1 cellular context compared by ENCODE assay signal in the genomic region with DNA sequence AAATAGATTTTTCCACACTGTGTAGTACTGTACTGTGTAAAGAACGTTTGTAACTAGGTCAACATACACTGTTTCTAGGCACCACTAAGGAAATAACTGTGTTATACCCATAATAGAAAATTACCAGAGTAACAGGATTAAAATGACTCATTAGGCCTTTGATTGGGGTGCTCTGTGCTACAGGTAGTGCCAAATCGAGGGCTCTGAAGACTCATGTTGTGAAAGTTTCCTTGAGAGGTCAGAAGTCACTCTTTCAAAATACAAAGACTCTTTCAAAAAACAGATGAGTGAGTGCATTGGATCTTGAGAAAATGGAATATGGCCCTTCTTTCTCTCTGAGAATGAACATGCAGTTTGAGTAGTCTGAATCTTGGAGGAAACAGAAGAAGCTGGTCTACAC.
TF ChIP-seq lines count a peak whose summit lies in the region.

No MANE protein-coding gene starts in this region.

TF ChIP-seq in GM12878, 131 proteins besides CTCF, POLR2A, EP300 and RAD21 (continued from another document and continues in another):
- TF ChIP-seq MEF2A (IDR thresholded peaks at IDR 0.05; ENCODE audit: insufficient read depth, low read depth, low read length) (peak; percentile 91), MXI1 (IDR thresholded peaks at IDR 0.05; ENCODE audit: low read depth, low read length) (no peak), SMC3 (IDR thresholded peaks at IDR 0.05; ENCODE audit: borderline replicate concordance, low read length) (no peak), MTA2 (IDR thresholded peaks at IDR 0.05; ENCODE audit: low read depth) (no peak), HDGF (IDR thresholded peaks at IDR 0.05) (no peak), EZH2 (IDR thresholded peaks at IDR 0.05; ENCODE audit: borderline replicate concordance, control insufficient read depth, low read depth, low read length) (no peak), SREBF2 (IDR thresholded peaks at IDR 0.05; ENCODE audit: low read length) (no peak), SUZ12 (IDR thresholded peaks at IDR 0.05; ENCODE audit: unreplicated experiment) (no peak), HDAC6 (IDR thresholded peaks at IDR 0.05; ENCODE audit: unreplicated experiment) (no peak), POLR2AphosphoS5 (IDR thresholded peaks at IDR 0.05; ENCODE audit: low read length) (no peak; the same call in 1 of the 2 replicates), ZSCAN29 (IDR thresholded peaks at IDR 0.05) (no peak), CEBPB (IDR thresholded peaks at IDR 0.05; ENCODE audit: borderline replicate concordance in 1 of 2, low read depth in 2 of 2, low read length in 2 of 2) (peak in 1 of 2 experiments; percentile 71; a peak in 2 of 4 replicates), ZNF384 (IDR thresholded peaks at IDR 0.05; ENCODE audit: borderline replicate concordance, low read depth, low read length) (no peak), ZNF217 (IDR thresholded peaks at IDR 0.05) (no peak), SPI1 (IDR thresholded peaks at IDR 0.05; ENCODE audit: borderline replicate concordance, insufficient read depth, low read depth, low read length) (no peak), ZNF207 (IDR thresholded peaks at IDR 0.05; ENCODE audit: borderline replicate concordance) (0 out of 2 replicates have a peak, but pooled peaks have one; percentile 61), MEF2B (IDR thresholded peaks at IDR 0.05; ENCODE audit: partially characterized antibody, poor library complexity, severe bottlenecking) (no peak), ETV6 (conservative IDR thresholded peaks at IDR 0.05 in 1 of 2, IDR thresholded peaks at IDR 0.05 in 1 of 2; ENCODE audit: borderline replicate concordance in 1 of 2, low read depth in 1 of 2) (peak in 1 of 2 experiments; percentile 34; a peak in 1 of 4 replicates), KLF5 (IDR thresholded peaks at IDR 0.05; ENCODE audit: partially characterized antibody) (no peak), CBX5 (IDR thresholded peaks at IDR 0.05; ENCODE audit: low read depth) (peak; percentile 57; the same call in 1 of the 2 replicates), CBX3 (IDR thresholded peaks at IDR 0.05; ENCODE audit: borderline replicate concordance, low read depth) (no peak), FOXM1 (IDR thresholded peaks at IDR 0.05; ENCODE audit: low read depth, low read length) (peak; percentile 94), YY1 (IDR thresholded peaks at IDR 0.05; ENCODE audit: low read depth, low read length) (no peak), ASH2L (IDR thresholded peaks at IDR 0.05; ENCODE audit: borderline replicate concordance, low read depth) (no peak)
- TF ChIP-seq, protein P1, sequence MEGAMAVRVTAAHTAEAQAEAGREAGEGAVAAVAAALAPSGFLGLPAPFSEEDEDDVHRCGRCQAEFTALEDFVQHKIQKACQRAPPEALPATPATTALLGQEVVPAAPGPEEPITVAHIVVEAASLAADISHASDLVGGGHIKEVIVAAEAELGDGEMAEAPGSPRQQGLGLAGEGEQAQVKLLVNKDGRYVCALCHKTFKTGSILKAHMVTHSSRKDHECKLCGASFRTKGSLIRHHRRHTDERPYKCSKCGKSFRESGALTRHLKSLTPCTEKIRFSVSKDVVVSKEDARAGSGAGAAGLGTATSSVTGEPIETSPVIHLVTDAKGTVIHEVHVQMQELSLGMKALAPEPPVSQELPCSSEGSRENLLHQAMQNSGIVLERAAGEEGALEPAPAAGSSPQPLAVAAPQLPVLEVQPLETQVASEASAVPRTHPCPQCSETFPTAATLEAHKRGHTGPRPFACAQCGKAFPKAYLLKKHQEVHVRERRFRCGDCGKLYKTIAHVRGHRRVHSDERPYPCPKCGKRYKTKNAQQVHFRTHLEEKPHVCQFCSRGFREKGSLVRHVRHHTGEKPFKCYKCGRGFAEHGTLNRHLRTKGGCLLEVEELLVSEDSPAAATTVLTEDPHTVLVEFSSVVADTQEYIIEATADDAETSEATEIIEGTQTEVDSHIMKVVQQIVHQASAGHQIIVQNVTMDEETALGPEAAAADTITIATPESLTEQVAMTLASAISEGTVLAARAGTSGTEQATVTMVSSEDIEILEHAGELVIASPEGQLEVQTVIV (IDR thresholded peaks at IDR 0.05; ENCODE audit: borderline replicate concordance, partially characterized antibody), result no peak
- TF ChIP-seq, protein P2, sequence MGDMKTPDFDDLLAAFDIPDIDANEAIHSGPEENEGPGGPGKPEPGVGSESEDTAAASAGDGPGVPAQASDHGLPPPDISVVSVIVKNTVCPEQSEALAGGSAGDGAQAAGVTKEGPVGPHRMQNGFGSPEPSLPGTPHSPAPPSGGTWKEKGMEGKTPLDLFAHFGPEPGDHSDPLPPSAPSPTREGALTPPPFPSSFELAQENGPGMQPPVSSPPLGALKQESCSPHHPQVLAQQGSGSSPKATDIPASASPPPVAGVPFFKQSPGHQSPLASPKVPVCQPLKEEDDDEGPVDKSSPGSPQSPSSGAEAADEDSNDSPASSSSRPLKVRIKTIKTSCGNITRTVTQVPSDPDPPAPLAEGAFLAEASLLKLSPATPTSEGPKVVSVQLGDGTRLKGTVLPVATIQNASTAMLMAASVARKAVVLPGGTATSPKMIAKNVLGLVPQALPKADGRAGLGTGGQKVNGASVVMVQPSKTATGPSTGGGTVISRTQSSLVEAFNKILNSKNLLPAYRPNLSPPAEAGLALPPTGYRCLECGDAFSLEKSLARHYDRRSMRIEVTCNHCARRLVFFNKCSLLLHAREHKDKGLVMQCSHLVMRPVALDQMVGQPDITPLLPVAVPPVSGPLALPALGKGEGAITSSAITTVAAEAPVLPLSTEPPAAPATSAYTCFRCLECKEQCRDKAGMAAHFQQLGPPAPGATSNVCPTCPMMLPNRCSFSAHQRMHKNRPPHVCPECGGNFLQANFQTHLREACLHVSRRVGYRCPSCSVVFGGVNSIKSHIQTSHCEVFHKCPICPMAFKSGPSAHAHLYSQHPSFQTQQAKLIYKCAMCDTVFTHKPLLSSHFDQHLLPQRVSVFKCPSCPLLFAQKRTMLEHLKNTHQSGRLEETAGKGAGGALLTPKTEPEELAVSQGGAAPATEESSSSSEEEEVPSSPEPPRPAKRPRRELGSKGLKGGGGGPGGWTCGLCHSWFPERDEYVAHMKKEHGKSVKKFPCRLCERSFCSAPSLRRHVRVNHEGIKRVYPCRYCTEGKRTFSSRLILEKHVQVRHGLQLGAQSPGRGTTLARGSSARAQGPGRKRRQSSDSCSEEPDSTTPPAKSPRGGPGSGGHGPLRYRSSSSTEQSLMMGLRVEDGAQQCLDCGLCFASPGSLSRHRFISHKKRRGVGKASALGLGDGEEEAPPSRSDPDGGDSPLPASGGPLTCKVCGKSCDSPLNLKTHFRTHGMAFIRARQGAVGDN (IDR thresholded peaks at IDR 0.05), result no peak
- TF ChIP-seq, protein P3, sequence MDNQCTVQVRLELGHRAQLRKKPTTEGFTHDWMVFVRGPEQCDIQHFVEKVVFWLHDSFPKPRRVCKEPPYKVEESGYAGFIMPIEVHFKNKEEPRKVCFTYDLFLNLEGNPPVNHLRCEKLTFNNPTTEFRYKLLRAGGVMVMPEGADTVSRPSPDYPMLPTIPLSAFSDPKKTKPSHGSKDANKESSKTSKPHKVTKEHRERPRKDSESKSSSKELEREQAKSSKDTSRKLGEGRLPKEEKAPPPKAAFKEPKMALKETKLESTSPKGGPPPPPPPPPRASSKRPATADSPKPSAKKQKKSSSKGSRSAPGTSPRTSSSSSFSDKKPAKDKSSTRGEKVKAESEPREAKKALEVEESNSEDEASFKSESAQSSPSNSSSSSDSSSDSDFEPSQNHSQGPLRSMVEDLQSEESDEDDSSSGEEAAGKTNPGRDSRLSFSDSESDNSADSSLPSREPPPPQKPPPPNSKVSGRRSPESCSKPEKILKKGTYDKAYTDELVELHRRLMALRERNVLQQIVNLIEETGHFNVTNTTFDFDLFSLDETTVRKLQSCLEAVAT (IDR thresholded peaks at IDR 0.05), result no peak
- TF ChIP-seq, protein P4, sequence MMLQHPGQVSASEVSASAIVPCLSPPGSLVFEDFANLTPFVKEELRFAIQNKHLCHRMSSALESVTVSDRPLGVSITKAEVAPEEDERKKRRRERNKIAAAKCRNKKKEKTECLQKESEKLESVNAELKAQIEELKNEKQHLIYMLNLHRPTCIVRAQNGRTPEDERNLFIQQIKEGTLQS (IDR thresholded peaks at IDR 0.05; ENCODE audit: borderline replicate concordance, extremely low read depth, low read depth, low read length), result no peak
- TF ChIP-seq, protein P5, sequence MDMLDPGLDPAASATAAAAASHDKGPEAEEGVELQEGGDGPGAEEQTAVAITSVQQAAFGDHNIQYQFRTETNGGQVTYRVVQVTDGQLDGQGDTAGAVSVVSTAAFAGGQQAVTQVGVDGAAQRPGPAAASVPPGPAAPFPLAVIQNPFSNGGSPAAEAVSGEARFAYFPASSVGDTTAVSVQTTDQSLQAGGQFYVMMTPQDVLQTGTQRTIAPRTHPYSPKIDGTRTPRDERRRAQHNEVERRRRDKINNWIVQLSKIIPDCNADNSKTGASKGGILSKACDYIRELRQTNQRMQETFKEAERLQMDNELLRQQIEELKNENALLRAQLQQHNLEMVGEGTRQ (IDR thresholded peaks at IDR 0.05; ENCODE audit: borderline replicate concordance, low read depth, low read length), result no peak
- TF ChIP-seq, protein P6, sequence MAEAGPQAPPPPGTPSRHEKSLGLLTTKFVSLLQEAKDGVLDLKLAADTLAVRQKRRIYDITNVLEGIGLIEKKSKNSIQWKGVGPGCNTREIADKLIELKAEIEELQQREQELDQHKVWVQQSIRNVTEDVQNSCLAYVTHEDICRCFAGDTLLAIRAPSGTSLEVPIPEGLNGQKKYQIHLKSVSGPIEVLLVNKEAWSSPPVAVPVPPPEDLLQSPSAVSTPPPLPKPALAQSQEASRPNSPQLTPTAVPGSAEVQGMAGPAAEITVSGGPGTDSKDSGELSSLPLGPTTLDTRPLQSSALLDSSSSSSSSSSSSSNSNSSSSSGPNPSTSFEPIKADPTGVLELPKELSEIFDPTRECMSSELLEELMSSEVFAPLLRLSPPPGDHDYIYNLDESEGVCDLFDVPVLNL (IDR thresholded peaks at IDR 0.05; ENCODE audit: low read depth, low read length), result no peak
- TF ChIP-seq, protein P7, sequence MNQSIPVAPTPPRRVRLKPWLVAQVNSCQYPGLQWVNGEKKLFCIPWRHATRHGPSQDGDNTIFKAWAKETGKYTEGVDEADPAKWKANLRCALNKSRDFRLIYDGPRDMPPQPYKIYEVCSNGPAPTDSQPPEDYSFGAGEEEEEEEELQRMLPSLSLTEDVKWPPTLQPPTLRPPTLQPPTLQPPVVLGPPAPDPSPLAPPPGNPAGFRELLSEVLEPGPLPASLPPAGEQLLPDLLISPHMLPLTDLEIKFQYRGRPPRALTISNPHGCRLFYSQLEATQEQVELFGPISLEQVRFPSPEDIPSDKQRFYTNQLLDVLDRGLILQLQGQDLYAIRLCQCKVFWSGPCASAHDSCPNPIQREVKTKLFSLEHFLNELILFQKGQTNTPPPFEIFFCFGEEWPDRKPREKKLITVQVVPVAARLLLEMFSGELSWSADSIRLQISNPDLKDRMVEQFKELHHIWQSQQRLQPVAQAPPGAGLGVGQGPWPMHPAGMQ (IDR thresholded peaks at IDR 0.05; ENCODE audit: borderline replicate concordance), result no peak
- TF ChIP-seq, protein P8, sequence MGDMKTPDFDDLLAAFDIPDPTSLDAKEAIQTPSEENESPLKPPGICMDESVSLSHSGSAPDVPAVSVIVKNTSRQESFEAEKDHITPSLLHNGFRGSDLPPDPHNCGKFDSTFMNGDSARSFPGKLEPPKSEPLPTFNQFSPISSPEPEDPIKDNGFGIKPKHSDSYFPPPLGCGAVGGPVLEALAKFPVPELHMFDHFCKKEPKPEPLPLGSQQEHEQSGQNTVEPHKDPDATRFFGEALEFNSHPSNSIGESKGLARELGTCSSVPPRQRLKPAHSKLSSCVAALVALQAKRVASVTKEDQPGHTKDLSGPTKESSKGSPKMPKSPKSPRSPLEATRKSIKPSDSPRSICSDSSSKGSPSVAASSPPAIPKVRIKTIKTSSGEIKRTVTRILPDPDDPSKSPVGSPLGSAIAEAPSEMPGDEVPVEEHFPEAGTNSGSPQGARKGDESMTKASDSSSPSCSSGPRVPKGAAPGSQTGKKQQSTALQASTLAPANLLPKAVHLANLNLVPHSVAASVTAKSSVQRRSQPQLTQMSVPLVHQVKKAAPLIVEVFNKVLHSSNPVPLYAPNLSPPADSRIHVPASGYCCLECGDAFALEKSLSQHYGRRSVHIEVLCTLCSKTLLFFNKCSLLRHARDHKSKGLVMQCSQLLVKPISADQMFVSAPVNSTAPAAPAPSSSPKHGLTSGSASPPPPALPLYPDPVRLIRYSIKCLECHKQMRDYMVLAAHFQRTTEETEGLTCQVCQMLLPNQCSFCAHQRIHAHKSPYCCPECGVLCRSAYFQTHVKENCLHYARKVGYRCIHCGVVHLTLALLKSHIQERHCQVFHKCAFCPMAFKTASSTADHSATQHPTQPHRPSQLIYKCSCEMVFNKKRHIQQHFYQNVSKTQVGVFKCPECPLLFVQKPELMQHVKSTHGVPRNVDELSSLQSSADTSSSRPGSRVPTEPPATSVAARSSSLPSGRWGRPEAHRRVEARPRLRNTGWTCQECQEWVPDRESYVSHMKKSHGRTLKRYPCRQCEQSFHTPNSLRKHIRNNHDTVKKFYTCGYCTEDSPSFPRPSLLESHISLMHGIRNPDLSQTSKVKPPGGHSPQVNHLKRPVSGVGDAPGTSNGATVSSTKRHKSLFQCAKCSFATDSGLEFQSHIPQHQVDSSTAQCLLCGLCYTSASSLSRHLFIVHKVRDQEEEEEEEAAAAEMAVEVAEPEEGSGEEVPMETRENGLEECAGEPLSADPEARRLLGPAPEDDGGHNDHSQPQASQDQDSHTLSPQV (IDR thresholded peaks at IDR 0.05), result no peak
- TF ChIP-seq, protein P9, sequence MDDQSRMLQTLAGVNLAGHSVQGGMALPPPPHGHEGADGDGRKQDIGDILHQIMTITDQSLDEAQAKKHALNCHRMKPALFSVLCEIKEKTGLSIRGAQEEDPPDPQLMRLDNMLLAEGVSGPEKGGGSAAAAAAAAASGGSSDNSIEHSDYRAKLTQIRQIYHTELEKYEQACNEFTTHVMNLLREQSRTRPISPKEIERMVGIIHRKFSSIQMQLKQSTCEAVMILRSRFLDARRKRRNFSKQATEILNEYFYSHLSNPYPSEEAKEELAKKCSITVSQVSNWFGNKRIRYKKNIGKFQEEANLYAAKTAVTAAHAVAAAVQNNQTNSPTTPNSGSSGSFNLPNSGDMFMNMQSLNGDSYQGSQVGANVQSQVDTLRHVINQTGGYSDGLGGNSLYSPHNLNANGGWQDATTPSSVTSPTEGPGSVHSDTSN (IDR thresholded peaks at IDR 0.05; ENCODE audit: insufficient replicate concordance, low read depth, low read length), result no peak
- TF ChIP-seq, protein P10, sequence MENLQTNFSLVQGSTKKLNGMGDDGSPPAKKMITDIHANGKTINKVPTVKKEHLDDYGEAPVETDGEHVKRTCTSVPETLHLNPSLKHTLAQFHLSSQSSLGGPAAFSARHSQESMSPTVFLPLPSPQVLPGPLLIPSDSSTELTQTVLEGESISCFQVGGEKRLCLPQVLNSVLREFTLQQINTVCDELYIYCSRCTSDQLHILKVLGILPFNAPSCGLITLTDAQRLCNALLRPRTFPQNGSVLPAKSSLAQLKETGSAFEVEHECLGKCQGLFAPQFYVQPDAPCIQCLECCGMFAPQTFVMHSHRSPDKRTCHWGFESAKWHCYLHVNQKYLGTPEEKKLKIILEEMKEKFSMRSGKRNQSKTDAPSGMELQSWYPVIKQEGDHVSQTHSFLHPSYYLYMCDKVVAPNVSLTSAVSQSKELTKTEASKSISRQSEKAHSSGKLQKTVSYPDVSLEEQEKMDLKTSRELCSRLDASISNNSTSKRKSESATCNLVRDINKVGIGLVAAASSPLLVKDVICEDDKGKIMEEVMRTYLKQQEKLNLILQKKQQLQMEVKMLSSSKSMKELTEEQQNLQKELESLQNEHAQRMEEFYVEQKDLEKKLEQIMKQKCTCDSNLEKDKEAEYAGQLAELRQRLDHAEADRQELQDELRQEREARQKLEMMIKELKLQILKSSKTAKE (IDR thresholded peaks at IDR 0.05; ENCODE audit: low read depth, poor library complexity, severe bottlenecking), result peak; percentile 60
